Comparison of ENCODE assay signal across 14 cellular contexts in the genomic region with DNA sequence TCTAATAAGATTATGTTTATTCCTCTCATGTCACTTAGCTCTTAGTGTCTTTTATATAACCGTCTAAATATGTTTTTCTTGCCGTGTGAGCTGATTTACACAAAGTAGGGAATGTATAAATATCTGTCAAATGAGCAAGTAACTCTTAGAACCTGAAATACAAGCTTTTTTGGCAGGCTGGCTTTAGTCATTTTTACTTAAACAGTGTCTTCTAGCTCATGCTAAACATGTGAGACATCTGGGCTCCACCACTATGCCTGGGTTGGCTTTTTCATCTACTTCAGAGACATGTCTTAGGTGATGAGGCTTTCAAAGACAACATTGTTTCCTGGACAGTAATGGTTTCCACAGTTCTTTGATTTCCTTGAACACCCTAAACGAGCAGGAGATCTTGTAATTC.
DNase-seq lines count a peak whose midpoint lies in the region; ATAC-seq and TF ChIP-seq lines count a peak whose summit lies in the region.
"Had no signal": no experiment of that assay in that cellular context is flagged by ENCODE, and none has a peak within 500 bp of the region (broad histone marks: within the 10 kb centered on the region; RNA-seq: fewer than 3 reads in every experiment).

No MANE protein-coding gene starts in this region.

- peaks cover 3% of the 10 kb centered on the region for H3K27me3 Mint-ChIP-seq in GM23338 (ENCODE audit: insufficient read depth, low read depth, poor library complexity)

- no peak for ATAC-seq in GM23338
- no peak for ATAC-seq in SK-N-SH treated with all-trans-retinoic acid at 6 μM for 48 hours
- ATAC-seq: A549; CD8-positive, alpha-beta T cell; HCT116 had no signal

- H3K9ac ChIP-seq in endocrine pancreas (ENCODE audit: control insufficient read depth, insufficient read depth, low read length) = no peak overlapping the region

- DNase-seq in GM23338 (ENCODE audit: low spot score) (no peak), NCI-H524 treated with DMSO at 0.1 percent for 48 hours (lab: John Stamatoyannopoulos, UW) (peak; percentile 22), tibial nerve (ENCODE audit: low spot score in 2 of 2) (no peak), mesenteric fat pad (ENCODE audit: low spot score) (no peak)
- DNase-seq: BE2C; CD8-positive, alpha-beta T cell; COR-L47; GF-D8 had no signal

- H3K27ac Mint-ChIP-seq in GM23338 = no peak overlapping the region
- H3K27ac Mint-ChIP-seq: CD14-positive monocyte; CD8-positive, alpha-beta T cell had no signal

- H3K4me3 ChIP-seq in GM23338 (no peak overlapping the region), endocrine pancreas (ENCODE audit: control insufficient read depth, insufficient read depth, low read length) (peak overlapping the region; percentile 7), tibial nerve (no peak overlapping the region)
- H3K4me3 ChIP-seq: A549 had no signal

- no peak overlapping the region for H3K4me3 Mint-ChIP-seq in GM23338
- H3K4me3 Mint-ChIP-seq: CD14-positive monocyte; CD8-positive, alpha-beta T cell had no signal

- H4K20me1 ChIP-seq in GM23338 (replicated peaks; ENCODE audit: insufficient read depth) = no peaks in the 10 kb centered on the region

- TF ChIP-seq CTCF in GM23338 (conservative IDR thresholded peaks at IDR 0.05; ENCODE audit: low read depth in 2 of 2) = no peak
- no peak for TF ChIP-seq CTCF in tibial nerve (IDR thresholded peaks at IDR 0.05)

- peak overlapping the region; percentile 69; the same call in 1 of the 2 replicates for H2AFZ ChIP-seq in GM23338

- peaks cover 11% of the 10 kb centered on the region; the same call in 2 of the 3 replicates for H3K36me3 Mint-ChIP-seq in GM23338 (ENCODE audit: low read depth)
- H3K36me3 Mint-ChIP-seq: CD14-positive monocyte; CD8-positive, alpha-beta T cell had no signal

- 82 to 89% methylated on average over 3 of the region's 3 CpGs for WGBS in tibial nerve, 2 donors

- H3K4me2 ChIP-seq in GM23338 = no peak overlapping the region
- H3K4me2 ChIP-seq: A549 had no signal

- no peak for TF ChIP-seq POLR2A in tibial nerve (IDR thresholded peaks at IDR 0.05)

- no peaks in the 10 kb centered on the region for H3K36me3 ChIP-seq in GM23338 (ENCODE audit: insufficient read depth)
- H3K36me3 ChIP-seq in endocrine pancreas (ENCODE audit: control insufficient read depth, insufficient read depth, low read length) = no peaks in the 10 kb centered on the region
- no peaks in the 10 kb centered on the region for H3K36me3 ChIP-seq in tibial nerve
- H3K36me3 ChIP-seq: BE2C had no signal

- H3K27ac ChIP-seq in GM23338 (ENCODE audit: low read depth) = no peak overlapping the region
- no peak overlapping the region for H3K27ac ChIP-seq in tibial nerve
- H3K27ac ChIP-seq: A549, HL-60 had no signal

- 0 out of 3 replicates have a peak, but pooled peaks cover 5% of the 10 kb centered on the region for H3K9me3 Mint-ChIP-seq in GM23338
- H3K9me3 Mint-ChIP-seq: CD14-positive monocyte; CD8-positive, alpha-beta T cell had no signal

- H3K9me3 ChIP-seq in endocrine pancreas (ENCODE audit: control insufficient read depth, low read length) (no peaks in the 10 kb centered on the region), tibial nerve (no peaks in the 10 kb centered on the region)
- H3K9me3 ChIP-seq: BE2C had no signal

- H3K4me1 ChIP-seq in GM23338 (ENCODE audit: insufficient read depth) (peaks cover 16% of the 10 kb centered on the region), endocrine pancreas (ENCODE audit: control insufficient read depth, insufficient read depth, low read length) (peaks cover 15% of the 10 kb centered on the region), tibial nerve (no peaks in the 10 kb centered on the region)

- H3K27me3 ChIP-seq in GM23338 (ENCODE audit: insufficient read depth) (no peaks in the 10 kb centered on the region), endocrine pancreas (ENCODE audit: control insufficient read depth, insufficient read depth, low read length) (no peaks in the 10 kb centered on the region), tibial nerve (no peaks in the 10 kb centered on the region)
- H3K27me3 ChIP-seq: BE2C had no signal

- no peak for TF ChIP-seq EP300 in tibial nerve (IDR thresholded peaks at IDR 0.05)

- H3K4me1 Mint-ChIP-seq in GM23338 = peaks cover 17% of the 10 kb centered on the region

- no peaks in the 10 kb centered on the region for H3K9me2 ChIP-seq in GM23338 (ENCODE audit: insufficient read depth)

- H3K79me2 ChIP-seq in GM23338 (replicated peaks; ENCODE audit: insufficient read depth) = no peaks in the 10 kb centered on the region

- H3F3A ChIP-seq in GM23338 (replicated peaks; ENCODE audit: low read depth) = peaks cover 1% of the 10 kb centered on the region

TF ChIP-seq in GM23338, 12 proteins besides CTCF, POLR2A, EP300 and RAD21 (continues in another document):
- no peak for TF ChIP-seq EZH2phosphoT487 (IDR thresholded peaks at IDR 0.05; ENCODE audit: unreplicated experiment)
- no peak for TF ChIP-seq ZNF331 (CRISPR knock-in tag; IDR thresholded peaks at IDR 0.05; ENCODE audit: low read depth)
- TF ChIP-seq STAT1 (IDR thresholded peaks at IDR 0.05; ENCODE audit: unreplicated experiment) = no peak
- no peak for TF ChIP-seq POLR2AphosphoS5 (IDR thresholded peaks at IDR 0.05; ENCODE audit: low read depth)
- TF ChIP-seq JUNB (IDR thresholded peaks at IDR 0.05; ENCODE audit: unreplicated experiment) = no peak
- TF ChIP-seq ETS1 (IDR thresholded peaks at IDR 0.05) = no peak

TF ChIP-seq in SK-N-SH treated with all-trans-retinoic acid at 6 μM for 48 hours, 23 proteins besides CTCF, POLR2A, EP300 and RAD21:
- no peak for TF ChIP-seq ARNTL (CRISPR knock-in tag; IDR thresholded peaks at IDR 0.05; ENCODE audit: borderline replicate concordance, low read depth)
